2 cellular contexts compared by ENCODE assay signal in genomic region chr13:112997188-112998135, GRCh38.
TF ChIP-seq lines count a peak whose summit lies in the region.

No MANE protein-coding gene starts in this region.

TF ChIP-seq in liver, 16 proteins besides CTCF, POLR2A, EP300 and RAD21 (continued from another document):
- TF ChIP-seq, protein P1, sequence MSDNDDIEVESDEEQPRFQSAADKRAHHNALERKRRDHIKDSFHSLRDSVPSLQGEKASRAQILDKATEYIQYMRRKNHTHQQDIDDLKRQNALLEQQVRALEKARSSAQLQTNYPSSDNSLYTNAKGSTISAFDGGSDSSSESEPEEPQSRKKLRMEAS (IDR thresholded peaks at IDR 0.05) = no peak

TF ChIP-seq in HepG2, 621 proteins besides CTCF, POLR2A, EP300 and RAD21:
- TF ChIP-seq, protein P2, sequence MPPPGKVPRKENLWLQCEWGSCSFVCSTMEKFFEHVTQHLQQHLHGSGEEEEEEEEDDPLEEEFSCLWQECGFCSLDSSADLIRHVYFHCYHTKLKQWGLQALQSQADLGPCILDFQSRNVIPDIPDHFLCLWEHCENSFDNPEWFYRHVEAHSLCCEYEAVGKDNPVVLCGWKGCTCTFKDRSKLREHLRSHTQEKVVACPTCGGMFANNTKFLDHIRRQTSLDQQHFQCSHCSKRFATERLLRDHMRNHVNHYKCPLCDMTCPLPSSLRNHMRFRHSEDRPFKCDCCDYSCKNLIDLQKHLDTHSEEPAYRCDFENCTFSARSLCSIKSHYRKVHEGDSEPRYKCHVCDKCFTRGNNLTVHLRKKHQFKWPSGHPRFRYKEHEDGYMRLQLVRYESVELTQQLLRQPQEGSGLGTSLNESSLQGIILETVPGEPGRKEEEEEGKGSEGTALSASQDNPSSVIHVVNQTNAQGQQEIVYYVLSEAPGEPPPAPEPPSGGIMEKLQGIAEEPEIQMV (CRISPR knock-in tag; IDR thresholded peaks at IDR 0.05; ENCODE audit: low read depth) = no peak
- no peak for TF ChIP-seq SP5 (CRISPR knock-in tag; IDR thresholded peaks at IDR 0.05; ENCODE audit: borderline replicate concordance, low read depth)
- TF ChIP-seq, protein P3, sequence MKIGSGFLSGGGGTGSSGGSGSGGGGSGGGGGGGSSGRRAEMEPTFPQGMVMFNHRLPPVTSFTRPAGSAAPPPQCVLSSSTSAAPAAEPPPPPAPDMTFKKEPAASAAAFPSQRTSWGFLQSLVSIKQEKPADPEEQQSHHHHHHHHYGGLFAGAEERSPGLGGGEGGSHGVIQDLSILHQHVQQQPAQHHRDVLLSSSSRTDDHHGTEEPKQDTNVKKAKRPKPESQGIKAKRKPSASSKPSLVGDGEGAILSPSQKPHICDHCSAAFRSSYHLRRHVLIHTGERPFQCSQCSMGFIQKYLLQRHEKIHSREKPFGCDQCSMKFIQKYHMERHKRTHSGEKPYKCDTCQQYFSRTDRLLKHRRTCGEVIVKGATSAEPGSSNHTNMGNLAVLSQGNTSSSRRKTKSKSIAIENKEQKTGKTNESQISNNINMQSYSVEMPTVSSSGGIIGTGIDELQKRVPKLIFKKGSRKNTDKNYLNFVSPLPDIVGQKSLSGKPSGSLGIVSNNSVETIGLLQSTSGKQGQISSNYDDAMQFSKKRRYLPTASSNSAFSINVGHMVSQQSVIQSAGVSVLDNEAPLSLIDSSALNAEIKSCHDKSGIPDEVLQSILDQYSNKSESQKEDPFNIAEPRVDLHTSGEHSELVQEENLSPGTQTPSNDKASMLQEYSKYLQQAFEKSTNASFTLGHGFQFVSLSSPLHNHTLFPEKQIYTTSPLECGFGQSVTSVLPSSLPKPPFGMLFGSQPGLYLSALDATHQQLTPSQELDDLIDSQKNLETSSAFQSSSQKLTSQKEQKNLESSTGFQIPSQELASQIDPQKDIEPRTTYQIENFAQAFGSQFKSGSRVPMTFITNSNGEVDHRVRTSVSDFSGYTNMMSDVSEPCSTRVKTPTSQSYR (CRISPR knock-in tag; IDR thresholded peaks at IDR 0.05; ENCODE audit: borderline replicate concordance) = no peak
- no peak for TF ChIP-seq CENPX (CRISPR knock-in tag; IDR thresholded peaks at IDR 0.05)
- TF ChIP-seq DNMT3B (CRISPR knock-in tag; conservative IDR thresholded peaks at IDR 0.05) = no peak
- TF ChIP-seq ZNF383 (CRISPR knock-in tag; IDR thresholded peaks at IDR 0.05; ENCODE audit: borderline replicate concordance) = no peak
- no peak for TF ChIP-seq NFIC (IDR thresholded peaks at IDR 0.05; ENCODE audit: low read length)
- no peak for TF ChIP-seq SNAPC4 (CRISPR knock-in tag; IDR thresholded peaks at IDR 0.05)
- no peak for TF ChIP-seq ZMYM4 (CRISPR knock-in tag; IDR thresholded peaks at IDR 0.05)
- TF ChIP-seq, protein P4, sequence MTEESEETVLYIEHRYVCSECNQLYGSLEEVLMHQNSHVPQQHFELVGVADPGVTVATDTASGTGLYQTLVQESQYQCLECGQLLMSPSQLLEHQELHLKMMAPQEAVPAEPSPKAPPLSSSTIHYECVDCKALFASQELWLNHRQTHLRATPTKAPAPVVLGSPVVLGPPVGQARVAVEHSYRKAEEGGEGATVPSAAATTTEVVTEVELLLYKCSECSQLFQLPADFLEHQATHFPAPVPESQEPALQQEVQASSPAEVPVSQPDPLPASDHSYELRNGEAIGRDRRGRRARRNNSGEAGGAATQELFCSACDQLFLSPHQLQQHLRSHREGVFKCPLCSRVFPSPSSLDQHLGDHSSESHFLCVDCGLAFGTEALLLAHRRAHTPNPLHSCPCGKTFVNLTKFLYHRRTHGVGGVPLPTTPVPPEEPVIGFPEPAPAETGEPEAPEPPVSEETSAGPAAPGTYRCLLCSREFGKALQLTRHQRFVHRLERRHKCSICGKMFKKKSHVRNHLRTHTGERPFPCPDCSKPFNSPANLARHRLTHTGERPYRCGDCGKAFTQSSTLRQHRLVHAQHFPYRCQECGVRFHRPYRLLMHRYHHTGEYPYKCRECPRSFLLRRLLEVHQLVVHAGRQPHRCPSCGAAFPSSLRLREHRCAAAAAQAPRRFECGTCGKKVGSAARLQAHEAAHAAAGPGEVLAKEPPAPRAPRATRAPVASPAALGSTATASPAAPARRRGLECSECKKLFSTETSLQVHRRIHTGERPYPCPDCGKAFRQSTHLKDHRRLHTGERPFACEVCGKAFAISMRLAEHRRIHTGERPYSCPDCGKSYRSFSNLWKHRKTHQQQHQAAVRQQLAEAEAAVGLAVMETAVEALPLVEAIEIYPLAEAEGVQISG (CRISPR knock-in tag; IDR thresholded peaks at IDR 0.05) = no peak
- TF ChIP-seq PHB2 (IDR thresholded peaks at IDR 0.05; ENCODE audit: partially characterized antibody) = no peak
- TF ChIP-seq HNRNPK (IDR thresholded peaks at IDR 0.05; ENCODE audit: low read depth, low read length, poor library complexity, severe bottlenecking) = no peak
- no peak for TF ChIP-seq ISX (CRISPR knock-in tag; conservative IDR thresholded peaks at IDR 0.05)
- no peak for TF ChIP-seq FOXP4 (CRISPR knock-in tag; IDR thresholded peaks at IDR 0.05)
- TF ChIP-seq ATF1 (CRISPR knock-in tag; IDR thresholded peaks at IDR 0.05) = no peak
- TF ChIP-seq HBP1 (CRISPR knock-in tag; IDR thresholded peaks at IDR 0.05; ENCODE audit: low read depth) = no peak
- no peak for TF ChIP-seq TERF1 (CRISPR knock-in tag; IDR thresholded peaks at IDR 0.05)
TF ChIP-seq in HepG2: peak in this region for 0.
